9 cellular contexts compared by ENCODE assay signal in the genomic region with DNA sequence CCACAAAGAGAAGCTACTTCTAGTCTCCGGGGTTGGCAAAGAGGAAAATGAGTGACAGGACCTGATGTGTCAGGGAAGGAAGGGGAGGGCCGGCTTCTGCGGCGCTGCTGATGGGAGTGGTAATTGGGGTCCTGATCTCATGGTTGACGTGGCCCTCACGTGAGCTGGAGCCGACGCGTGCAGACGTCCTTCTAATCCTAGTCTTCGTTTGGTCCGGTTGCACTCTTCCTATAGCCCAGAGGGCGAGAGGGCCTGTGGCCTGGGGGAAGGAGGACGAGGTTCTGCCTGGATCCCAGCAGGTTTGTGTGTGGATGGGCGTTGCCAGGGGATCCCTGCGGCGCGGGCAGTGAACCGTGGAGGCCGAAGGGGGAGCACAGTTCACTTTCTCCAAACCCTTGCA. TPM values are rescaled to one million over a fixed set of nuclear protein-coding genes. Genes with fewer than 3 reads are reported as not detected.
DNase-seq lines count a peak whose midpoint lies in the region; ATAC-seq and TF ChIP-seq lines count a peak whose summit lies in the region.
"Had no signal": no experiment of that assay in that cellular context is flagged by ENCODE, and none has a peak within 500 bp of the region (broad histone marks: within the 10 kb centered on the region; RNA-seq: fewer than 3 reads in every experiment).

A gene (plus strand): TSS at position 186 of the 400 bp plus-strand sequence. CDS start 2,384 bp downstream, outside the sequence.

- DNase-seq in NCI-H524 (lab: John Stamatoyannopoulos, UW), result peak; percentile 36 to 72
- DNase-seq in NCI-H524 treated with DMSO at 0.1 percent for 48 hours (lab: John Stamatoyannopoulos, UW), result no peak
- DNase-seq in NCI-H82 (lab: John Stamatoyannopoulos, UW), result peak; percentile 81
- DNase-seq in astrocyte of the spinal cord (ENCODE audit: low read depth, low spot score), result peak; percentile 69
- peak; percentile 80 to 92 (median 90) for DNase-seq in right cardiac atrium
- DNase-seq in ovary, result peak; percentile 67 to 76 (median 74)

- in situ Hi-C loops in astrocyte of the spinal cord (cut with HindIII; ENCODE audit: low sequenced_read_pairs), result no loop called here

- no peaks in the 10 kb centered on the region for H3K27me3 ChIP-seq in right cardiac atrium (ENCODE audit: control insufficient read depth, insufficient read depth)
- no peaks in the 10 kb centered on the region for H3K27me3 ChIP-seq in ovary
- H3K27me3 ChIP-seq: BLaER1 treated with 17β-estradiol and CSF1 and Interleukin-3, amounts not matched to agents 10 nM and 100 nM had no signal

- peak; percentile 53 for TF ChIP-seq POLR2A in ovary (IDR thresholded peaks at IDR 0.05)

- no peaks in the 10 kb centered on the region for H3K9me3 ChIP-seq in right cardiac atrium (ENCODE audit: control insufficient read depth, low read length)
- H3K9me3 ChIP-seq in ovary, result no peaks in the 10 kb centered on the region

- TF ChIP-seq EP300 in ovary (IDR thresholded peaks at IDR 0.05), result no peak

- intact Hi-C loops in right cardiac atrium (cut with DNase I) (no loop called here), ovary (cut with DNase I) (no loop called here)

- no peaks in the 10 kb centered on the region for H3K4me1 ChIP-seq in right cardiac atrium (ENCODE audit: control insufficient read depth, insufficient read depth, low read length)
- no peaks in the 10 kb centered on the region for H3K4me1 ChIP-seq in ovary (ENCODE audit: insufficient read depth)
- H3K4me1 ChIP-seq: BLaER1 treated with 17β-estradiol and CSF1 and Interleukin-3, amounts not matched to agents 10 nM and 100 nM had no signal

- TF ChIP-seq CTCF in astrocyte of the spinal cord (IDR thresholded peaks at IDR 0.05; ENCODE audit: low read depth, low read length) (no peak), ovary (IDR thresholded peaks at IDR 0.05) (no peak)

- H3K4me3 ChIP-seq in astrocyte of the spinal cord (ENCODE audit: low read depth, low read length), result peak within 1 kb of the TSS; percentile 60
- H3K4me3 ChIP-seq in right cardiac atrium (ENCODE audit: low read length), result peak within 1 kb of the TSS; percentile 96
- peak within 1 kb of the TSS; percentile 49 for H3K4me3 ChIP-seq in ovary
- H3K4me3 ChIP-seq: BLaER1 treated with 17β-estradiol and CSF1 and Interleukin-3, amounts not matched to agents 10 nM and 100 nM had no signal

- peak; percentile 97 to 98 for ATAC-seq in right cardiac atrium
- ATAC-seq in GM21447 (IDR thresholded peaks at IDR 0.05; ENCODE audit: unreplicated experiment), result no peak
- no peak for ATAC-seq in HG02763 (IDR thresholded peaks at IDR 0.05; ENCODE audit: unreplicated experiment)

- WGBS in right cardiac atrium, result 0% methylated on average over 20 of the region's 20 CpGs
- 30 to 40% (median 34%) methylated on average over 20 of the region's 20 CpGs for WGBS in ovary, 3 donors

- H3K27ac ChIP-seq in right cardiac atrium (ENCODE audit: low read length) (peak within 1 kb of the TSS; percentile 99), ovary (peak within 1 kb of the TSS; percentile 70 to 87)
- H3K27ac ChIP-seq: BLaER1 treated with 17β-estradiol and CSF1 and Interleukin-3, amounts not matched to agents 10 nM and 100 nM had no signal

- H3K36me3 ChIP-seq in ovary, result no peaks in the 10 kb centered on the region
- H3K36me3 ChIP-seq: BLaER1 treated with 17β-estradiol and CSF1 and Interleukin-3, amounts not matched to agents 10 nM and 100 nM had no signal

RNA-seq across cellular contexts. Expression of the gene that starts here (rescaled TPM):
- total RNA-seq in right cardiac atrium (10 to 100 TPM; 35.3 to 45.6 (median 36.2) TPM), ovary (10 to 100 TPM; 33.7 to 58.2 (median 48.0) TPM)
- polyA plus RNA-seq in right cardiac atrium (31.2 TPM), ovary (10 to 100 TPM; 53.8 TPM)

Comparison
In these comparisons a context has a peak if more than half of its experiments do, and no peak if none do; other contexts are left out.
1. ATAC-seq: peak in right cardiac atrium (2 of 2); none in GM21447 (single experiment) and HG02763 (single experiment).
2. Peak in every context shown above with its lines, with median percentiles within 50 percentile points of each other: H3K4me3 ChIP-seq.